8 cellular contexts compared by ENCODE assay signal in the genomic region with DNA sequence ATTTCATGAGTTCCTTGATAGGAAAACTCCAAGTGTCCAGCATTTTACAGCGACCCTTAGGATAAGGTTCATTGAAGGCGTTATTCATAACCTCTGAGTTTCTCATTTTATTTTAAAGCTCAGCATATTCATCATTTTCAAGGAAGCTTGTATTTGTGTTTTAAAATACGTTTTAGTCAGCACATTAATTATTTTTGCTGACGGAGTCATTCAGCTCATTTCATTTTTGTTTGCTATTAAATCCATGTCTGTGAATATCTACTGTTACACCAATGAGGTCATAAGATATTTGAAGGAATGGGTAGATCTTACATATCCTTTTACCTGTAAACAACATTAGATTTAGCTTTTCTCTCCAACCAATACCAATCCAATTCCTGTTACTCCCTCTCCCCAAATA.
"Had no signal": no experiment of that assay in that cellular context is flagged by ENCODE, and none has a peak within 500 bp of the region (broad histone marks: within the 10 kb centered on the region; RNA-seq: fewer than 3 reads in every experiment).

No MANE protein-coding gene starts in this region.

- H3K4me2 ChIP-seq: GM23338, KMS-11 had no signal

- ATAC-seq: GM23338 had no signal

- H3K4me3 ChIP-seq: GM23338 had no signal

- H2AFZ ChIP-seq: GM23338 had no signal

- FAIRE-seq: H1, H54, HTR-8/SVneo had no signal

- DNase-seq: H9, HCEC 1CT, KBM-7 had no signal

- H3K9ac ChIP-seq: KMS-11 had no signal

- H3K27ac ChIP-seq: KMS-11 had no signal
